Comparison of ENCODE assay signal across 24 cellular contexts in the genomic region with DNA sequence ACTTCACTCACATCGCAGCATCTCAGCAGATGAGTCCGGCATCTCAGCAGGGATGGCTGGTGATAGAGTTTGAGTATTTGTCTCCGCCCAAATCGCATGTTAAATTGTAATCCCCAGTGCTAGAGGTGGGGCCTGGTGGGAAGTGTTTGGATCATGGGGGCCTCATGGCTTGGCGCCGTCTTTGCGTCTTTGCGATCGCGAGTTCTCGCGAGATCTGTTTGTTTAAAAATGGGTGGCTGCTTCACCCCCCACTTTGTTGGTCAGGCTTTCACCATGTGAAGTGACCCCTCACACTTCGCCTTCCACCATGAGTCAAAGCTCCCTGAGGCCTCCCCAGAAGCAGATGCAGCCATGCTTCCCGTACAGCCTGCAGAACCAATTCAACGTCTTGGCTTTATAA. TPM values are rescaled to one million over a fixed set of nuclear protein-coding genes. Genes with fewer than 3 reads are reported as not detected.
DNase-seq lines count a peak whose midpoint lies in the region; ATAC-seq, FAIRE-seq and TF ChIP-seq lines count a peak whose summit lies in the region.
"Had no signal": no experiment of that assay in that cellular context is flagged by ENCODE, and none has a peak within 500 bp of the region (broad histone marks: within the 10 kb centered on the region; RNA-seq: fewer than 3 reads in every experiment).

No MANE protein-coding gene starts in this region.

- no peak for ATAC-seq in CD4-positive, alpha-beta T cell (ENCODE audit: poor library complexity)
- ATAC-seq: GM12878 had no signal

- peaks cover 5% of the 10 kb centered on the region for H3K23me2 ChIP-seq in H1 (ENCODE audit: low read depth, low read length)

- no peak overlapping the region for H2BK5ac ChIP-seq in H1 (ENCODE audit: low read depth, low read length)

- DNase-seq in CD4-positive, alpha-beta T cell = no peak
- DNase-seq in H1 (ENCODE audit: low read depth in 1 of 2, low spot score in 2 of 2) (no peak), mesothelial cell of epicardium (ENCODE audit: low spot score in 2 of 2, unreplicated experiment in 2 of 2) (no peak), neural progenitor cell (ENCODE audit: low spot score) (no peak), putamen (ENCODE audit: low spot score) (no peak), HCEC 1CT (no peak)
- DNase-seq in stimulated activated naive CD4-positive, alpha-beta T cell (lab: John Stamatoyannopoulos, UW) = no peak
- DNase-seq: CD4-positive, CD25-positive, alpha-beta regulatory T cell; CD8-positive, alpha-beta memory T cell; DMS 273 treated with DMSO at 0.1 percent for 48 hours; DMS79; EL; GDM1; GM23248 had no signal

- H3K56ac ChIP-seq in H1 (replicated peaks; ENCODE audit: insufficient read length, low read depth, low read length) = no peak overlapping the region

- H3K18ac ChIP-seq in H1 (ENCODE audit: extremely low read depth, low read length) = no peak overlapping the region

- no peak overlapping the region for H4K5ac ChIP-seq in H1 (ENCODE audit: insufficient read length, low read depth, low read length)

- peak overlapping the region; percentile 25 for H3K4me3 Mint-ChIP-seq in CD4-positive, alpha-beta T cell
- H3K4me3 Mint-ChIP-seq in mesothelial cell of epicardium (peak overlapping the region; percentile 9), neural progenitor cell (peak overlapping the region; percentile 14)
- H3K4me3 Mint-ChIP-seq: B cell had no signal

- TF ChIP-seq CTCF in CD4-positive, alpha-beta T cell (IDR thresholded peaks at IDR 0.05) = no peak
- no peak for TF ChIP-seq CTCF in H1 (IDR thresholded peaks at IDR 0.05; ENCODE audit: control extremely low read depth in 1 of 3, insufficient read depth in 1 of 3, low read depth in 1 of 3, low read length in 3 of 3)
- no peak for TF ChIP-seq CTCF in mesothelial cell of epicardium (IDR thresholded peaks at IDR 0.05; ENCODE audit: unreplicated experiment)
- no peak for TF ChIP-seq CTCF in neural progenitor cell (IDR thresholded peaks at IDR 0.05)

- no peak overlapping the region for H2AK5ac ChIP-seq in H1 (ENCODE audit: low read depth, low read length)

- peaks cover 0 to 3% (median 0%) of the 10 kb centered on the region in 4 experiments; a peak in 1 of 8 replicates for H3K36me3 ChIP-seq in H1 (ENCODE audit: control insufficient read depth in 2 of 4, insufficient read depth in 4 of 4, low read length in 3 of 4)
- H3K36me3 ChIP-seq in neural progenitor cell = no peaks in the 10 kb centered on the region

- no peak overlapping the region for H3K27ac ChIP-seq in CD4-positive, alpha-beta T cell (ENCODE audit: low read depth, low read length)
- H3K27ac ChIP-seq in H1 (ENCODE audit: low read depth, low read length) = no peak overlapping the region
- no peak overlapping the region for H3K27ac ChIP-seq in neural progenitor cell
- H3K27ac ChIP-seq: 22Rv1, BLaER1, C4-2B, GM23248 had no signal

- H3K4me1 ChIP-seq in H1 (replicated peaks in 1 of 4; ENCODE audit: control insufficient read depth in 3 of 4, insufficient read depth in 4 of 4, low read length in 3 of 4) (peaks cover 0 to 3% (median 0%) of the 10 kb centered on the region in 4 experiments; a peak in 1 of 7 replicates), neural progenitor cell (peaks cover 4% of the 10 kb centered on the region)

- H3K36me3 Mint-ChIP-seq in CD4-positive, alpha-beta T cell (ENCODE audit: low read depth) = peaks cover 4% of the 10 kb centered on the region
- H3K36me3 Mint-ChIP-seq in mesothelial cell of epicardium (no peaks in the 10 kb centered on the region), neural progenitor cell (no peaks in the 10 kb centered on the region)
- H3K36me3 Mint-ChIP-seq: CD4-positive, CD25-positive, alpha-beta regulatory T cell had no signal

- H3K27ac Mint-ChIP-seq in CD4-positive, alpha-beta T cell = no peak overlapping the region
- no peak overlapping the region for H3K27ac Mint-ChIP-seq in mesothelial cell of epicardium
- peak overlapping the region; percentile 67 for H3K27ac Mint-ChIP-seq in neural progenitor cell

- H3K23ac ChIP-seq in H1 (ENCODE audit: insufficient read length) = no peak overlapping the region

- no peaks in the 10 kb centered on the region for H4K20me1 ChIP-seq in H1 (replicated peaks in 1 of 2; ENCODE audit: control insufficient read depth in 1 of 2, insufficient read depth in 2 of 2, low read length in 2 of 2)
- peaks cover 5% of the 10 kb centered on the region for H4K20me1 ChIP-seq in neural progenitor cell (ENCODE audit: low read depth)

- no peak for TF ChIP-seq RAD21 in H1 (IDR thresholded peaks at IDR 0.05 in 1 of 2, conservative IDR thresholded peaks at IDR 0.05 in 1 of 2; ENCODE audit: low read depth in 2 of 2, low read length in 2 of 2)

- CTCF ChIA-PET in CD4-positive, alpha-beta T cell (lab: Charles Lee) = no interaction called here
- CTCF ChIA-PET in H1 (lab: Charles Lee; ENCODE audit: partially characterized antibody) = interaction anchor here (0.6 kb wide), 1 partner anchor 530 kb away, joined by 3 read pairs; no protein-coding TSS in a partner anchor

- H2BK12ac ChIP-seq in H1 (ENCODE audit: low read depth, low read length) = peak overlapping the region; percentile 27; the same call in 1 of the 2 replicates

- FAIRE-seq in H1 (lab: Jason Lieb, UNC) = no peak
- FAIRE-seq: A204.1, D721Med, GM12878, GM19239, H54 had no signal

- no peak overlapping the region for H4K8ac ChIP-seq in H1 (ENCODE audit: extremely low read depth, insufficient read depth, low read length)

- no peak overlapping the region for H3K14ac ChIP-seq in H1 (ENCODE audit: insufficient read length)

- H3K9ac ChIP-seq in H1 (replicated peaks in 1 of 4; ENCODE audit: extremely low read depth in 1 of 4, low read depth in 3 of 4, low read length in 3 of 4) = no peak overlapping the region
- H3K9ac ChIP-seq in neural progenitor cell = no peak overlapping the region
- H3K9ac ChIP-seq: BLaER1, GM23248 had no signal

- 97% methylated on average over 15 of the region's 15 CpGs; no CpG with 5 or more reads in 1 of the 2 experiments for WGBS in H1 (ENCODE audit: extremely low coverage in 1 of 2, insufficient coverage in 1 of 2, insufficient read length in 1 of 2, insufficient replicate concordance in 2 of 2, low coverage in 1 of 2, low lambda C conversion rate in 2 of 2, missing lambda C conversion rate in 1 of 2), 2 experiments

- no peak overlapping the region for H2BK15ac ChIP-seq in H1 (ENCODE audit: low read length)

- TF ChIP-seq POLR2A in H1 (IDR thresholded peaks at IDR 0.05; ENCODE audit: control extremely low read depth in 1 of 2, low read depth in 2 of 2, low read length in 2 of 2) = no peak

- H3K9me3 Mint-ChIP-seq in CD4-positive, alpha-beta T cell = no peaks in the 10 kb centered on the region
- H3K9me3 Mint-ChIP-seq in mesothelial cell of epicardium = peaks cover 7% of the 10 kb centered on the region
- H3K9me3 Mint-ChIP-seq in neural progenitor cell = peaks cover 6% of the 10 kb centered on the region
- H3K9me3 Mint-ChIP-seq: CD8-positive, alpha-beta memory T cell had no signal

- H3K27me3 Mint-ChIP-seq in CD4-positive, alpha-beta T cell = no peaks in the 10 kb centered on the region
- no peaks in the 10 kb centered on the region for H3K27me3 Mint-ChIP-seq in mesothelial cell of epicardium (ENCODE audit: low read depth)
- H3K27me3 Mint-ChIP-seq in neural progenitor cell (ENCODE audit: insufficient read depth, low read depth) = peaks cover 26% of the 10 kb centered on the region
- H3K27me3 Mint-ChIP-seq: B cell had no signal

- intact Hi-C loops in CD4-positive, alpha-beta T cell (cut with DNase I, micrococcal nuclease) = loop anchor here in 1 of 2 experiments (5.0 to 10.0 kb wide), 2 partner anchors 90 to 438 kb away; partner anchors contain the start of gene POLDIP3

- H3K9me3 ChIP-seq in CD4-positive, alpha-beta T cell (ENCODE audit: control insufficient read depth, low read length) = no peaks in the 10 kb centered on the region
- H3K9me3 ChIP-seq in H1 (ENCODE audit: insufficient read depth in 2 of 2, low read depth in 1 of 2, low read length in 1 of 2) (no peaks in the 10 kb centered on the region), neural progenitor cell (ENCODE audit: low read depth) (no peaks in the 10 kb centered on the region)
- H3K9me3 ChIP-seq: BLaER1, HAP-1 had no signal

- H3K4me3 ChIP-seq in H1 (ENCODE audit: extremely low read depth in 1 of 4, insufficient read depth in 2 of 4, low read depth in 3 of 4, low read length in 4 of 4) = no peak overlapping the region
- H3K4me3 ChIP-seq in neural progenitor cell = no peak overlapping the region
- H3K4me3 ChIP-seq: BLaER1, GM12878, GM23248, HAP-1 had no signal

- peaks cover 3% of the 10 kb centered on the region for H3F3A ChIP-seq in neural progenitor cell (ENCODE audit: low read depth)

- H3K27me3 ChIP-seq in CD4-positive, alpha-beta T cell (ENCODE audit: control insufficient read depth, insufficient read depth, low read length) = no peaks in the 10 kb centered on the region
- H3K27me3 ChIP-seq in H1 (replicated peaks in 1 of 4; ENCODE audit: control insufficient read depth in 3 of 4, extremely low read depth in 1 of 4, insufficient read depth in 3 of 4, low read length in 3 of 4) (no peaks in the 10 kb centered on the region), neural progenitor cell (peaks cover 4% of the 10 kb centered on the region)
- H3K27me3 ChIP-seq: BLaER1 had no signal

- H3K4ac ChIP-seq in H1 (replicated peaks; ENCODE audit: insufficient read length, low read depth, low read length) = no peak overlapping the region

- H3K79me2 ChIP-seq in H1 (ENCODE audit: control insufficient read depth in 1 of 2, insufficient read depth in 2 of 2, low read length in 2 of 2) = peaks cover 0 to 11% of the 10 kb centered on the region in 2 experiments; a peak in 2 of 4 replicates
- peaks cover 15% of the 10 kb centered on the region for H3K79me2 ChIP-seq in neural progenitor cell (ENCODE audit: low read depth)

- H3K4me2 ChIP-seq in H1 (ENCODE audit: insufficient read depth in 1 of 2, low read depth in 2 of 2, low read length in 2 of 2) = no peak overlapping the region
- no peak overlapping the region for H3K4me2 ChIP-seq in neural progenitor cell
- H3K4me2 ChIP-seq: BLaER1 had no signal

- no peaks in the 10 kb centered on the region for H3K79me1 ChIP-seq in H1 (ENCODE audit: low read depth, low read length)

- TF ChIP-seq EP300 in H1 (IDR thresholded peaks at IDR 0.05; ENCODE audit: borderline replicate concordance in 1 of 2, low read depth in 2 of 2, low read length in 2 of 2) = no peak

- H2AFZ ChIP-seq in H1 (ENCODE audit: low read length) (no peak overlapping the region), neural progenitor cell (replicated peaks) (no peak overlapping the region)
- H2AFZ ChIP-seq: GM23248 had no signal

- no peak overlapping the region for H2BK120ac ChIP-seq in H1 (replicated peaks; ENCODE audit: low read depth, low read length)

- POLR2A ChIA-PET in CD4-positive, alpha-beta T cell (lab: Charles Lee) = no interaction called here
- POLR2A ChIA-PET in H1 (lab: Charles Lee; ENCODE audit: partially characterized antibody) = interaction anchor here (0.6 kb wide), 1 partner anchor 59 kb away, joined by 3 read pairs; no protein-coding TSS in a partner anchor

- no peak overlapping the region for H4K91ac ChIP-seq in H1 (replicated peaks; ENCODE audit: insufficient read length, low read length)

- H2BK20ac ChIP-seq in H1 (ENCODE audit: low read length) = no peak overlapping the region

- peaks cover 14% of the 10 kb centered on the region for H3K4me1 Mint-ChIP-seq in CD4-positive, alpha-beta T cell (ENCODE audit: low read depth)
- H3K4me1 Mint-ChIP-seq in mesothelial cell of epicardium (peaks cover 20% of the 10 kb centered on the region), neural progenitor cell (peaks cover 16% of the 10 kb centered on the region)

RNA-seq across cellular contexts. Expression of gene RRP7A, which starts 3.0 kb away (rescaled TPM):
- total RNA-seq in CD4-positive, alpha-beta T cell = 10 to 100 TPM; 45.4 to 48.3 TPM
- 48.4 and 49.0 TPM in 2 replicates for total RNA-seq in H1 (2021; fragmentation: NEBNext Ultra II Directional; extraction: Animal tissue kit (Norgen Biotek cat#: 25700))
- polyA plus RNA-seq in H1 (2011; rRNA removed) = 18.4 and 26.7 TPM in 2 replicates
- 30.5 TPM for polyA plus RNA-seq in H1 (2011; cell fraction: cytosol; rRNA removed)
- polyA plus RNA-seq in H1 (2011; cell fraction: nucleus; rRNA removed) = 22.9 TPM
- polyA plus RNA-seq in H1 (2012, experiment 1 of 2) = 29.2 to 33.3 TPM (median 30.2 TPM) in 4 replicates
- polyA plus RNA-seq in H1 (2012, experiment 2 of 2) = 27.4 TPM
- polyA plus RNA-seq in H1 (2013, experiment 1 of 2) = 21.5 TPM
- polyA plus RNA-seq in H1 (2013, experiment 2 of 2) = 21.3 TPM
- polyA minus RNA-seq in H1 (2011; rRNA and poly(A)+ RNA removed) = 20.6 and 22.7 TPM in 2 replicates
- polyA minus RNA-seq in H1 (2011; cell fraction: cytosol; rRNA and poly(A)+ RNA removed) = 16.8 TPM
- polyA minus RNA-seq in H1 (2011; cell fraction: nucleus; rRNA and poly(A)+ RNA removed) = 25.4 TPM
- total RNA-seq in mesothelial cell of epicardium = 52.2 to 59.6 TPM (median 53.2 TPM) in 3 replicates
- total RNA-seq in neural progenitor cell (ENCODE audit: low replicate concordance) = 15.2 and 31.9 TPM in 2 replicates

RNA-seq across cellular contexts. Expression of gene SERHL2, which starts 31.2 kb away (rescaled TPM):
- total RNA-seq in CD4-positive, alpha-beta T cell = under 1 TPM in 1 of 2 experiments, not detected in 1; 0.69 TPM
- 2.1 TPM in 1 of 2 replicates, not detected in the other for total RNA-seq in H1 (2021; fragmentation: NEBNext Ultra II Directional; extraction: Animal tissue kit (Norgen Biotek cat#: 25700))
- polyA plus RNA-seq in H1 (2011; rRNA removed) = 0.91 and 1.1 TPM in 2 replicates
- 1.3 TPM for polyA plus RNA-seq in H1 (2011; cell fraction: cytosol; rRNA removed)
- polyA plus RNA-seq in H1 (2011; cell fraction: nucleus; rRNA removed) = 1.2 TPM
- polyA plus RNA-seq in H1 (2012, experiment 1 of 2) = 2.4 to 3.4 TPM (median 2.6 TPM) in 4 replicates
- polyA plus RNA-seq in H1 (2012, experiment 2 of 2) = 1.8 TPM
- polyA plus RNA-seq in H1 (2013, experiment 1 of 2) = 0.45 TPM
- polyA plus RNA-seq in H1 (2013, experiment 2 of 2) = 0.44 TPM
- polyA minus RNA-seq in H1 (2011; rRNA and poly(A)+ RNA removed) = 0.57 and 2.3 TPM in 2 replicates
- not detected for polyA minus RNA-seq in H1 (2011; cell fraction: cytosol; rRNA and poly(A)+ RNA removed)
- polyA minus RNA-seq in H1 (2011; cell fraction: nucleus; rRNA and poly(A)+ RNA removed) = 3.1 TPM
- total RNA-seq in mesothelial cell of epicardium = 2.5 to 3.0 TPM (median 2.6 TPM) in 3 replicates
- total RNA-seq in neural progenitor cell (ENCODE audit: low replicate concordance) = 0.99 TPM in 1 of 2 replicates, not detected in the other
- total RNA-seq: CD4-positive, CD25-positive, alpha-beta regulatory T cell had no signal
